In the genomic region with DNA sequence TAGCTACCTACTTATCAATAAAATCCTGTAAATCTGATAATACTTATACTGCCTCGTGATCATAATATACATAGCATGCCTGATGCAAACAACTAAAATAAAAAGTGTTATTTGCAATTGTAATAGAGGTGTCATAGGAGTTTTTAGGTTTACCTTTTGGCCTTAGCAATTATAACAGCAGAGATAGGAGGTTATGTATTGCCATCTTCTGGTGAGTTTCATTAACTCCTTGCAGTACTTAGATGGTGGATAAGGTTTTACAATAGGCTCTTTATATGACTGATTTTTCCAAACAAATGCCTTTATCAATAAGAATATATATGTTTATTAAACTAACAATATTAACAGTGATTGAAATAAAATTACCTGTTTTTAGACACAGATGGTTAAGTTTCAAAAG, we compare ENCODE assay signal across 10 cellular contexts. TPM values are rescaled to one million over a fixed set of nuclear protein-coding genes. Genes with fewer than 3 reads are reported as not detected.
A peak's percentile ranks its signal among the peaks of the same experiment; 100 is the strongest.
DNase-seq lines count a peak whose midpoint lies in the region; ATAC-seq, FAIRE-seq and TF ChIP-seq lines count a peak whose summit lies in the region.
"Had no signal": no experiment of that assay in that cellular context is flagged by ENCODE, and none has a peak within 500 bp of the region (broad histone marks: within the 10 kb centered on the region; RNA-seq: fewer than 3 reads in every experiment).

No MANE protein-coding gene starts in this region.

- no peaks in the 10 kb centered on the region for H3K36me3 Mint-ChIP-seq in stimulated activated effector memory CD8-positive, alpha-beta T cell treated with anti-CD3 and anti-CD28 coated beads, Interleukin-12 subunit alpha, Interleukin-12 subunit beta, amount 100 ng/mL, for 72 hours
- H3K36me3 Mint-ChIP-seq: memory B cell had no signal

- H3K4me3 ChIP-seq in BE2C (ENCODE audit: low read depth, low read length), result no peak overlapping the region
- no peak overlapping the region for H3K4me3 ChIP-seq in kidney (ENCODE audit: low read length in 2 of 2)

- no peak overlapping the region for H3K4me3 Mint-ChIP-seq in stimulated activated effector memory CD8-positive, alpha-beta T cell treated with anti-CD3 and anti-CD28 coated beads, Interleukin-12 subunit alpha, Interleukin-12 subunit beta, amount 100 ng/mL, for 72 hours
- H3K4me3 Mint-ChIP-seq: memory B cell had no signal

- intact Hi-C loops in kidney (cut with DNase I), result no loop called here

- H3K36me3 ChIP-seq in BE2C (no peaks in the 10 kb centered on the region), kidney (ENCODE audit: control insufficient read depth in 1 of 2, insufficient read depth in 2 of 2, low read length in 2 of 2) (no peaks in the 10 kb centered on the region)

- H3K27ac Mint-ChIP-seq in stimulated activated effector memory CD8-positive, alpha-beta T cell treated with anti-CD3 and anti-CD28 coated beads, Interleukin-12 subunit alpha, Interleukin-12 subunit beta, amount 100 ng/mL, for 72 hours, result no peak overlapping the region
- H3K27ac Mint-ChIP-seq: memory B cell had no signal

- H3K4me1 ChIP-seq in BE2C (peaks cover 12% of the 10 kb centered on the region), kidney (ENCODE audit: control insufficient read depth in 1 of 2, insufficient read depth in 1 of 2, low read depth in 1 of 2, low read length in 2 of 2) (no peaks in the 10 kb centered on the region)

- H3K4me1 Mint-ChIP-seq in stimulated activated effector memory CD8-positive, alpha-beta T cell treated with anti-CD3 and anti-CD28 coated beads, Interleukin-12 subunit alpha, Interleukin-12 subunit beta, amount 100 ng/mL, for 72 hours, result no peaks in the 10 kb centered on the region
- H3K4me1 Mint-ChIP-seq: memory B cell had no signal

- no peaks in the 10 kb centered on the region for H3K9me3 Mint-ChIP-seq in stimulated activated effector memory CD8-positive, alpha-beta T cell treated with anti-CD3 and anti-CD28 coated beads, Interleukin-12 subunit alpha, Interleukin-12 subunit beta, amount 100 ng/mL, for 72 hours

- TF ChIP-seq CTCF in BE2C (IDR thresholded peaks at IDR 0.05; ENCODE audit: low read depth, low read length) (peak; percentile 38), kidney (IDR thresholded peaks at IDR 0.05; ENCODE audit: borderline replicate concordance, extremely low read depth, insufficient read depth) (peak; percentile 16)

- no peak overlapping the region for H3K9ac ChIP-seq in kidney (ENCODE audit: low read length in 2 of 2)

- DNase-seq in BE2C (no peak), HCEC 1CT (peak; percentile 31), SKM-1 treated with dmso at 0.1 percent for 144 hours (lab: John Stamatoyannopoulos, UW; ENCODE audit: unreplicated experiment) (peak; percentile 3), kidney (no peak), NCI-H226 (no peak), HUDEP-2 (lab: John Stamatoyannopoulos, UW; ENCODE audit: unreplicated experiment in 76 of 76) (no peak)
- DNase-seq in activated effector memory CD4-positive, alpha-beta T cell treated with anti-CD3 and anti-CD28 coated beads, Interleukin-2, amount 50 U/mL, for 16 hours, result no peak
- DNase-seq in stimulated activated effector memory CD8-positive, alpha-beta T cell treated with anti-CD3 and anti-CD28 coated beads, Interleukin-12 subunit alpha, Interleukin-12 subunit beta, amount 100 ng/mL, for 72 hours (ENCODE audit: low spot score in 2 of 2), result no peak
- DNase-seq: activated CD4-positive, CD25-positive, alpha-beta regulatory T cell had no signal

- H3K9me3 ChIP-seq in BE2C (no peaks in the 10 kb centered on the region), kidney (ENCODE audit: control insufficient read depth in 1 of 2, low read length in 2 of 2) (no peaks in the 10 kb centered on the region)

- no peak for ATAC-seq in stimulated activated effector memory CD8-positive, alpha-beta T cell treated with anti-CD3 and anti-CD28 coated beads, Interleukin-12 subunit alpha, Interleukin-12 subunit beta, amount 100 ng/mL, for 72 hours

- H3K27ac ChIP-seq in kidney (ENCODE audit: low read depth in 2 of 2, low read length in 2 of 2), result no peak overlapping the region

- peak; percentile 25 for FAIRE-seq in kidney (lab: Jason Lieb, UNC)

- peaks cover 14% of the 10 kb centered on the region for H3K27me3 ChIP-seq in BE2C

RNA-seq across cellular contexts. Expression of a gene that starts 27.8 kb away (rescaled TPM):
- 46.1 TPM for polyA plus RNA-seq in BE2C (2012; ENCODE audit: insufficient read depth, insufficient read length, low read depth)
- 14.2 TPM for total RNA-seq in kidney
- 6.4 TPM for polyA plus RNA-seq in kidney (ENCODE audit: insufficient read depth, low read depth, low replicate concordance)

RNA-seq across cellular contexts. Expression of a gene that starts 32.7 kb away (rescaled TPM):
- 12.0 TPM for polyA plus RNA-seq in BE2C (2012; ENCODE audit: insufficient read depth, insufficient read length, low read depth)
- total RNA-seq in kidney, result 216 TPM
- polyA plus RNA-seq in kidney (ENCODE audit: insufficient read depth, low read depth, low replicate concordance), result 47.8 TPM

Comparison
In these comparisons a context has a peak if more than half of its experiments do, and no peak if none do; other contexts are left out.
1. DNase-seq: peak in HCEC 1CT (single experiment) and SKM-1 treated with dmso at 0.1 percent for 144 hours (single experiment); none in BE2C (single experiment), kidney (single experiment), activated effector memory CD4-positive, alpha-beta T cell treated with anti-CD3 and anti-CD28 coated beads, Interleukin-2, amount 50 U/mL, for 16 hours (single experiment), stimulated activated effector memory CD8-positive, alpha-beta T cell treated with anti-CD3 and anti-CD28 coated beads, Interleukin-12 subunit alpha, Interleukin-12 subunit beta, amount 100 ng/mL, for 72 hours (0 of 2), NCI-H226 (single experiment) and HUDEP-2 (0 of 76).